ENCODE assay signal across 21 cellular contexts in the genomic region with DNA sequence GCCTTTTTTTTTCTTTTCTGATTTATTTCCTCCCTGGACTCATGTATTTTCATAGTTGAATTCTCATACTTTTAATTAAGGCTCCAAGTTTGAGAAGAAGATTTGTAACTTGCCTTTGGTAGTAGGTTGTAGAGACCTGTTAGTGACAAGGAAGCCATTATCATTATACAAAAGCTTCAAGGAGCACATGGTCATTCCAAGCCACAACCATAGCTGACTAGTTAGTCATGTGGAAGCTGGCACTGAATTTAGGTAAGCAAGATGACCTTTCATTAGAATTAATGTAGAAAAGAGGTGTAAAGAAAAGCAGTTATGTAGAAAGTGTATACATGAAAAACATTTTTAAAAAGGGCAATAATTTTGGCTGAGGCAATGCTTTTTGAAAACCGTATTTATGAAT.
DNase-seq lines count a peak whose midpoint lies in the region; ATAC-seq and TF ChIP-seq lines count a peak whose summit lies in the region.
"Had no signal": no experiment of that assay in that cellular context is flagged by ENCODE, and none has a peak within 500 bp of the region (broad histone marks: within the 10 kb centered on the region; RNA-seq: fewer than 3 reads in every experiment).

No MANE protein-coding gene starts in this region.

- no peak for TF ChIP-seq POLR2A in HCT116 (IDR thresholded peaks at IDR 0.05; ENCODE audit: borderline replicate concordance, extremely low read depth, insufficient read depth, insufficient read length)

- DNase-seq in HCT116 (ENCODE audit: low read depth, low spot score): no peak
- no peak for DNase-seq in RWPE2 (ENCODE audit: low spot score)
- DNase-seq in epithelial cell of esophagus (ENCODE audit: low read depth): peak; percentile 17
- peak; percentile 33 for DNase-seq in retinal pigment epithelial cell (ENCODE audit: low read depth)
- no peak for DNase-seq in H7
- no peak for DNase-seq in stimulated activated CD4-positive, alpha-beta T cell treated with anti-CD3 and anti-CD28 coated beads, Interleukin-1b, Interleukin-23, amount 100 ng/mL, for 48 hours
- no peak for DNase-seq in nucleus accumbens (lab: John Stamatoyannopoulos, UW)
- DNase-seq: activated CD4-positive, alpha-beta T cell treated with anti-CD3 and anti-CD28 coated beads, Interleukin-2, amount 50 U/mL, for 48 hours; activated CD4-positive, CD25-positive, alpha-beta regulatory T cell; activated CD8-positive, alpha-beta memory T cell treated with anti-CD3 and anti-CD28 coated beads, Interleukin-2, amount 50 U/mL, for 4 hours; brain microvascular endothelial cell; CD4-positive, alpha-beta T cell; DMS 273 treated with DMSO at 0.1 percent for 48 hours; effector CD8-positive, alpha-beta T cell; kidney; lower lobe of right lung; NCI-H1092; NCI-H187; posterior cingulate gyrus; transverse colon had no signal

- TF ChIP-seq RAD21 in HCT116 (IDR thresholded peaks at IDR 0.05; ENCODE audit: low read depth): no peak

- no peaks in the 10 kb centered on the region for H3K27me3 ChIP-seq in HCT116 (ENCODE audit: insufficient read depth, low read length)
- no peaks in the 10 kb centered on the region for H3K27me3 ChIP-seq in RWPE2 (ENCODE audit: insufficient read depth, poor library complexity, severe bottlenecking)
- H3K27me3 ChIP-seq in H7 (ENCODE audit: control insufficient read depth, insufficient read depth, low read length): no peaks in the 10 kb centered on the region
- H3K27me3 ChIP-seq: brain microvascular endothelial cell, transverse colon had no signal

- BruUV-seq in HCT116 (replicated peaks; lab: Mats Ljungman, UMichigan): no TSS peak

- H3K36me3 ChIP-seq in HCT116 (ENCODE audit: control insufficient read depth in 1 of 2, insufficient read depth in 2 of 2, low read length in 2 of 2) (no peaks in the 10 kb centered on the region), RWPE2 (ENCODE audit: low read depth) (no peaks in the 10 kb centered on the region), H7 (replicated peaks; ENCODE audit: control insufficient read depth, insufficient read depth, low read length) (no peaks in the 10 kb centered on the region)
- H3K36me3 ChIP-seq: brain microvascular endothelial cell, lower lobe of right lung, transverse colon had no signal

- peak overlapping the region; percentile 3; the same call in 1 of the 2 replicates for H3K27ac ChIP-seq in HCT116 (ENCODE audit: low read depth, low read length)
- peak overlapping the region; percentile 13 for H3K27ac ChIP-seq in RWPE2 (ENCODE audit: poor library complexity, severe bottlenecking)
- H3K27ac ChIP-seq: brain microvascular endothelial cell, lower lobe of right lung, transverse colon had no signal

- H3K4me3 ChIP-seq in HCT116 (replicated peaks in 1 of 2; ENCODE audit: low read depth in 1 of 2, low read length in 2 of 2): no peak overlapping the region
- no peak overlapping the region for H3K4me3 ChIP-seq in RWPE2 (ENCODE audit: severe bottlenecking)
- H3K4me3 ChIP-seq in epithelial cell of esophagus (ENCODE audit: low read length): no peak overlapping the region
- H3K4me3 ChIP-seq in retinal pigment epithelial cell (ENCODE audit: low read length): no peak overlapping the region
- no peak overlapping the region for H3K4me3 ChIP-seq in H7 (ENCODE audit: insufficient read depth, low read depth, low read length)
- H3K4me3 ChIP-seq: lower lobe of right lung, transverse colon had no signal

- H3K9me3 ChIP-seq in HCT116 (ENCODE audit: control insufficient read depth in 1 of 2, insufficient read depth in 1 of 2, low read depth in 1 of 2, low read length in 2 of 2): no peaks in the 10 kb centered on the region
- H3K9me3 ChIP-seq in RWPE2 (ENCODE audit: severe bottlenecking): no peaks in the 10 kb centered on the region
- H3K9me3 ChIP-seq: lower lobe of right lung, transverse colon had no signal

- intact Hi-C loops in HCT116 (cut with micrococcal nuclease): no loop called here

- CTCF ChIA-PET in HCT116 (lab: Charles Lee): no interaction called here

- H3K9ac ChIP-seq in HCT116 (ENCODE audit: low read length): no peak overlapping the region

- H2AFZ ChIP-seq in HCT116 (ENCODE audit: low read depth, low read length, poor library complexity, severe bottlenecking): peak overlapping the region; percentile 52

- no peak overlapping the region for H3K4me2 ChIP-seq in HCT116 (ENCODE audit: low read length)

- H3K4me1 ChIP-seq in HCT116 (ENCODE audit: control insufficient read depth in 1 of 2, insufficient read depth in 2 of 2, low read length in 2 of 2): peaks cover 0 to 9% of the 10 kb centered on the region in 2 experiments; a peak in 2 of 4 replicates
- peaks cover 27% of the 10 kb centered on the region for H3K4me1 ChIP-seq in RWPE2 (ENCODE audit: insufficient read depth, poor library complexity, severe bottlenecking)
- H3K4me1 ChIP-seq: lower lobe of right lung, transverse colon had no signal

- no peak for TF ChIP-seq CTCF in HCT116 (IDR thresholded peaks at IDR 0.05 in 2 of 3, conservative IDR thresholded peaks at IDR 0.05 in 1 of 3; ENCODE audit: borderline replicate concordance in 1 of 3, insufficient read depth in 1 of 3, low read depth in 2 of 3, low read length in 2 of 3)
- no peak for TF ChIP-seq CTCF in RWPE2 (IDR thresholded peaks at IDR 0.05; ENCODE audit: poor library complexity, severe bottlenecking)
- no peak for TF ChIP-seq CTCF in epithelial cell of esophagus (IDR thresholded peaks at IDR 0.05; ENCODE audit: insufficient read depth, low read depth, low read length, missing control alignments)
- TF ChIP-seq CTCF in retinal pigment epithelial cell (conservative IDR thresholded peaks at IDR 0.05; ENCODE audit: low read depth, low read length): no peak

- POLR2A ChIA-PET in HCT116 (lab: Charles Lee): interaction anchor here (0.9 kb wide), 1 partner anchor 9 kb away, joined by 3 read pairs; no protein-coding TSS in a partner anchor

- H3K9me2 ChIP-seq in HCT116 (ENCODE audit: insufficient read depth): no peaks in the 10 kb centered on the region

- H4K20me1 ChIP-seq in HCT116 (ENCODE audit: insufficient read depth): no peaks in the 10 kb centered on the region

- ATAC-seq in HCT116 (no peak), RWPE2 (ENCODE audit: low read depth) (0 out of 3 replicates have a peak, but pooled peaks have one; percentile 23)
- ATAC-seq: activated naive CD4-positive, alpha-beta T cell treated with anti-CD3 and anti-CD28 coated beads, Interleukin-2, amount 50 U/mL, for 72 hours; lower lobe of right lung had no signal

- H3K79me2 ChIP-seq in HCT116 (ENCODE audit: insufficient read depth, low read length): no peaks in the 10 kb centered on the region

- RAD21 ChIA-PET in HCT116 (lab: Charles Lee; ENCODE audit: low non-redundant PET in 1 of 2, low total read pairs in 2 of 2, uncharacterized antibody in 2 of 2, unreplicated experiment in 2 of 2): no interaction called here

TF ChIP-seq in HCT116, 20 proteins besides CTCF, POLR2A, EP300 and RAD21:
- TF ChIP-seq FOSL1 (IDR thresholded peaks at IDR 0.05; ENCODE audit: low read depth) (no peak), MAX (IDR thresholded peaks at IDR 0.05) (peak; percentile 53)
TF ChIP-seq in HCT116: peak in this region for 1.

Comparison
In these comparisons a context has a peak if more than half of its experiments do, and no peak if none do; other contexts are left out.
1. DNase-seq: peak in epithelial cell of esophagus (single experiment) and retinal pigment epithelial cell (single experiment); none in HCT116 (single experiment), RWPE2 (single experiment), H7 (single experiment), stimulated activated CD4-positive, alpha-beta T cell treated with anti-CD3 and anti-CD28 coated beads, Interleukin-1b, Interleukin-23, amount 100 ng/mL, for 48 hours (single experiment) and nucleus accumbens (0 of 56).